ENCODE assay signal across 9 cellular contexts in genomic region chr7:105690286-105690915, GRCh38.
A peak's percentile ranks its signal among the peaks of the same experiment; 100 is the strongest.
DNase-seq lines count a peak whose midpoint lies in the region; ATAC-seq and TF ChIP-seq lines count a peak whose summit lies in the region.
"Had no signal": no experiment of that assay in that cellular context is flagged by ENCODE, and none has a peak within 500 bp of the region (broad histone marks: within the 10 kb centered on the region; RNA-seq: fewer than 3 reads in every experiment).

No MANE protein-coding gene starts in this region.

- DNase-seq in EL (peak; percentile 61), NCI-H526 treated with DMSO at 0.1 percent for 48 hours (lab: John Stamatoyannopoulos, UW) (peak; percentile 98), esophagus squamous epithelium (lab: John Stamatoyannopoulos, UW) (no peak), retina (peak; percentile 18), NCI-H69 (lab: John Stamatoyannopoulos, UW) (no peak), sciatic nerve (ENCODE audit: low spot score) (no peak), AML-193 (lab: John Stamatoyannopoulos, UW) (no peak), NCI-H446 treated with DMSO at 0.1 percent for 48 hours (lab: John Stamatoyannopoulos, UW) (no peak)
- DNase-seq: SW 1271 had no signal

- no peak for TF ChIP-seq CTCF in esophagus squamous epithelium (IDR thresholded peaks at IDR 0.05)

- peaks cover 0 to 3% (median 0%) of the 10 kb centered on the region in 3 donors for H3K36me3 ChIP-seq in esophagus squamous epithelium

- H3K27ac ChIP-seq in esophagus squamous epithelium, result peak overlapping the region; percentile 68 to 87 (median 86)

- intact Hi-C loops in esophagus squamous epithelium (cut with DNase I), result no loop called here
- intact Hi-C loops in sciatic nerve (cut with DNase I), result no loop called here

- no peaks in the 10 kb centered on the region for H3K27me3 ChIP-seq in esophagus squamous epithelium

- peak overlapping the region; percentile 30 to 59 (median 48) for H3K4me3 ChIP-seq in esophagus squamous epithelium

- H3K9me3 ChIP-seq in esophagus squamous epithelium, result no peaks in the 10 kb centered on the region

- WGBS in esophagus squamous epithelium, 2 donors, result 61 to 83% methylated on average over 17 to 19 of the region's 19 CpGs

- peaks cover 7 to 40% (median 8%) of the 10 kb centered on the region in 3 donors for H3K4me1 ChIP-seq in esophagus squamous epithelium

- TF ChIP-seq POLR2A in esophagus squamous epithelium (IDR thresholded peaks at IDR 0.05), result no peak

- no peak for ATAC-seq in sciatic nerve

Comparison
In these comparisons a context has a peak if more than half of its experiments do, and no peak if none do; other contexts are left out.
1. DNase-seq: peak in EL (single experiment), NCI-H526 treated with DMSO at 0.1 percent for 48 hours (single experiment) and retina (single experiment); none in esophagus squamous epithelium (single experiment), NCI-H69 (single experiment), sciatic nerve (single experiment), AML-193 (0 of 2) and NCI-H446 treated with DMSO at 0.1 percent for 48 hours (single experiment).